In the genomic region with DNA sequence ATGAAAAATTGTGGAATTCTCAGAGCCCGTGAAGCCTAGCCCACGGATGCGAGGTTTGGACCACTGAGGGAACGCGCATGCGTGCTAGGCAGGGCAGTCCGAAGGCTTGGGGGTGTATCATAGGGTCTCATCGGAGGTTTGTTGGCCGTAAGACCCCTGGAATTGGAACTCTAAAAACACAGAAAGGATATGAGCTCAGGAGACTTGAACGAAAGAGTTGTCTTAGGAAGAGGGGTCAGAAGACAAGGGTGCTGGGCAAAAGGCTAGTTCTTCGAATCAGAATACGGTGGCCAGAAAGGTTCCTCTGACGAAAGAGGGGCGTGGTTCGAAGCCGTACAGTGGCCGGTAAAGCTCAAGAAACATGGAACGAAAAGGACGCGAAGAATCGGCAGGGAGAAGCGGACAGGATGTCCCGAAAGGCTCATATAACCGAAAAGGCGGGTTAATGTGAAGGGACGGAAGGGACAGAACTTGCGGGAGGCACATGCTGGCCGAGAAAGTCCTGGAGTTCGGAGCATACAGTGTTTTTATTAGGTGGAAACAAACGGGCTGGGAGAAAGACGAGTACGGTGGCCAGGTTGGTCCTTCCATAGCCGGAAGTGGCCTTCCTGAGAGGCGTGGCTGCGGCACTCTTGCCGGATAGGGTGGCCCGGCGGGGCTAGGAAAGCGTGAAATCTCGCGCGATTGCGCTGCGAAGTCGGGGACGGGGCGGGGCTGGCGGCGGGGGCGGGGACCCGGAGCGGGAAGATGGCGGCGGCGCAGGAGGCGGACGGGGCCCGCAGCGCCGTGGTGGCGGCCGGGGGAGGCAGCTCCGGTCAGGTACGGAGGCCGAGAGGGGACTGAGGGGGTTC, we compare ENCODE assay signal across 8 cellular contexts. TPM values are rescaled to one million over a fixed set of nuclear protein-coding genes. Genes with fewer than 3 reads are reported as not detected.
A peak's percentile ranks its signal among the peaks of the same experiment; 100 is the strongest.
DNase-seq lines count a peak whose midpoint lies in the region; ATAC-seq and TF ChIP-seq lines count a peak whose summit lies in the region.

A gene with protein sequence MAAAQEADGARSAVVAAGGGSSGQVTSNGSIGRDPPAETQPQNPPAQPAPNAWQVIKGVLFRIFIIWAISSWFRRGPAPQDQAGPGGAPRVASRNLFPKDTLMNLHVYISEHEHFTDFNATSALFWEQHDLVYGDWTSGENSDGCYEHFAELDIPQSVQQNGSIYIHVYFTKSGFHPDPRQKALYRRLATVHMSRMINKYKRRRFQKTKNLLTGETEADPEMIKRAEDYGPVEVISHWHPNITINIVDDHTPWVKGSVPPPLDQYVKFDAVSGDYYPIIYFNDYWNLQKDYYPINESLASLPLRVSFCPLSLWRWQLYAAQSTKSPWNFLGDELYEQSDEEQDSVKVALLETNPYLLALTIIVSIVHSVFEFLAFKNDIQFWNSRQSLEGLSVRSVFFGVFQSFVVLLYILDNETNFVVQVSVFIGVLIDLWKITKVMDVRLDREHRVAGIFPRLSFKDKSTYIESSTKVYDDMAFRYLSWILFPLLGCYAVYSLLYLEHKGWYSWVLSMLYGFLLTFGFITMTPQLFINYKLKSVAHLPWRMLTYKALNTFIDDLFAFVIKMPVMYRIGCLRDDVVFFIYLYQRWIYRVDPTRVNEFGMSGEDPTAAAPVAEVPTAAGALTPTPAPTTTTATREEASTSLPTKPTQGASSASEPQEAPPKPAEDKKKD (plus strand): TSS at position 732 of the 851 bp plus-strand sequence. CDS start 16 bp downstream, at position 748.

- peak within 1 kb of the TSS; percentile 83 for H3K4me3 ChIP-seq in OCI-LY3 (ENCODE audit: low read length)

- H3K27me3 Mint-ChIP-seq in endothelial cell (ENCODE audit: unreplicated experiment): peaks cover 13% of the 10 kb centered on the region
- H3K27me3 Mint-ChIP-seq in mesothelial cell of epicardium (ENCODE audit: low read depth): no peaks in the 10 kb centered on the region

- H3K79me2 ChIP-seq in OCI-LY3 (ENCODE audit: low read length): peaks cover 59% of the 10 kb centered on the region

- peaks cover 29% of the 10 kb centered on the region for H3K4me1 ChIP-seq in OCI-LY3 (ENCODE audit: low read length)

- H3K4me1 Mint-ChIP-seq in endothelial cell (ENCODE audit: unreplicated experiment) (peaks cover 40% of the 10 kb centered on the region), mesothelial cell of epicardium (peaks cover 24% of the 10 kb centered on the region)

- TF ChIP-seq CTCF in OCI-LY3 (IDR thresholded peaks at IDR 0.05; ENCODE audit: low read depth, low read length) (no peak), endothelial cell (IDR thresholded peaks at IDR 0.05; ENCODE audit: unreplicated experiment) (no peak), mesothelial cell of epicardium (IDR thresholded peaks at IDR 0.05; ENCODE audit: unreplicated experiment) (no peak)

- DNase-seq in DMS 273 (lab: John Stamatoyannopoulos, UW; ENCODE audit: unreplicated experiment): peak; percentile 99
- DNase-seq in HuH-7.5 (ENCODE audit: low spot score): peak; percentile 96
- DNase-seq in activated CD8-positive, alpha-beta memory T cell treated with anti-CD3 and anti-CD28 coated beads, Interleukin-2, amount 50 U/mL, for 48 hours: peak; percentile 98
- DNase-seq in endothelial cell (ENCODE audit: low spot score): peak; percentile 96
- peak; percentile 94 to 96 for DNase-seq in mesothelial cell of epicardium (ENCODE audit: low spot score in 2 of 2, unreplicated experiment in 2 of 2)
- peak; percentile 92 to 93 for DNase-seq in stimulated activated CD8-positive, alpha-beta memory T cell treated with anti-CD3 and anti-CD28 coated beads, Interleukin-15, amount 100 ng/mL, for 4 hours (ENCODE audit: low read depth in 2 of 2)

- H3K27ac ChIP-seq in OCI-LY3 (ENCODE audit: low read length): peak within 1 kb of the TSS; percentile 85

- peak within 1 kb of the TSS; percentile 100 for H3K4me2 ChIP-seq in OCI-LY3 (ENCODE audit: low read length)

- peak within 1 kb of the TSS; percentile 97 for H3K4me3 Mint-ChIP-seq in endothelial cell (ENCODE audit: unreplicated experiment)
- H3K4me3 Mint-ChIP-seq in mesothelial cell of epicardium: peak within 1 kb of the TSS; percentile 97

- H2AFZ ChIP-seq in OCI-LY3 (ENCODE audit: low read depth, low read length): peak within 1 kb of the TSS; percentile 98

- H3K27ac Mint-ChIP-seq in endothelial cell (ENCODE audit: unreplicated experiment) (peak within 1 kb of the TSS; percentile 99), mesothelial cell of epicardium (peak within 1 kb of the TSS; percentile 99)

- peak within 1 kb of the TSS; percentile 95 for H3K9ac ChIP-seq in OCI-LY3 (ENCODE audit: low read length)

- H3K9me3 ChIP-seq in OCI-LY3 (ENCODE audit: insufficient read depth, low read length): no peaks in the 10 kb centered on the region

- no peaks in the 10 kb centered on the region for H3K36me3 ChIP-seq in OCI-LY3 (replicated peaks; ENCODE audit: low read depth, low read length)

- peaks cover 11% of the 10 kb centered on the region for H3K36me3 Mint-ChIP-seq in endothelial cell (ENCODE audit: low read depth, unreplicated experiment)
- H3K36me3 Mint-ChIP-seq in mesothelial cell of epicardium: no peaks in the 10 kb centered on the region

- H3K9me3 Mint-ChIP-seq in endothelial cell (ENCODE audit: unreplicated experiment): no peaks in the 10 kb centered on the region
- H3K9me3 Mint-ChIP-seq in mesothelial cell of epicardium: no peaks in the 10 kb centered on the region

- no peaks in the 10 kb centered on the region for H3K27me3 ChIP-seq in OCI-LY3 (ENCODE audit: low read depth, low read length)

- peaks cover 24% of the 10 kb centered on the region for H4K20me1 ChIP-seq in OCI-LY3 (ENCODE audit: insufficient read depth, low read length)

- peak; percentile 72 for ATAC-seq in GM21528 (IDR thresholded peaks at IDR 0.05; ENCODE audit: low FRiP score, unreplicated experiment)

RNA-seq across cellular contexts. Expression of the gene that starts here (rescaled TPM):
- total RNA-seq in endothelial cell (ENCODE audit: unreplicated experiment): 144 TPM
- total RNA-seq in mesothelial cell of epicardium: 85.6 to 89.6 TPM (median 85.6 TPM) in 3 replicates

Comparison
In these comparisons a context has a peak if more than half of its experiments do, and no peak if none do; other contexts are left out.
1. Peak in every context shown above with its lines: DNase-seq, ATAC-seq, H3K4me3 ChIP-seq and H3K27ac ChIP-seq.